Comparison of ENCODE assay signal across 9 cellular contexts in the genomic region with DNA sequence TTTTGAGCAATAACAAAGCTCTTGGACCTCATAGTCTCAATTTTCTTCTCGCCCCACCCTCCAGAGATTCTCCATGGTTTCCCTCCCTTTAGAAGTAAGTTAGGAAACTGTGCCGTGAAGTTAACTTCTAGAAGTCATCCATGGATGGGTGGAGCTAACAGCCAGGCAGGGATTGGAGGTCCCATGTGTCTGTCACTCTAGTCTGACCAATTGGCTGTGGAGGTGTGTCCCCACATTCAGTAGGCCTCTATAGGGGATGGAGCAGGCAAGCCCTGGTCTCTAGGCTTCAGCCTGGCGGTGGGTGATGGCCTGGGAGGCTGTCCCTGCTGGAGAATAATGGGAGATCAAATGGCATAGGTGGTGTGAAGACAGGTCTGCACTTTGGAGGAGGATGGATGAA. TPM values are rescaled to one million over a fixed set of nuclear protein-coding genes. Genes with fewer than 3 reads are reported as not detected.
A peak's percentile ranks its signal among the peaks of the same experiment; 100 is the strongest.
DNase-seq lines count a peak whose midpoint lies in the region; ATAC-seq and TF ChIP-seq lines count a peak whose summit lies in the region.
"Had no signal": no experiment of that assay in that cellular context is flagged by ENCODE, and none has a peak within 500 bp of the region (broad histone marks: within the 10 kb centered on the region; RNA-seq: fewer than 3 reads in every experiment).

No MANE protein-coding gene starts in this region.

- H3K27ac ChIP-seq in IMR-90 (ENCODE audit: insufficient read depth, low read length), result no peak overlapping the region

- H3K4me2 ChIP-seq in IMR-90 (ENCODE audit: low read depth, low read length), result no peak overlapping the region

- H2BK15ac ChIP-seq in IMR-90 (ENCODE audit: low read depth, low read length), result no peak overlapping the region

- in situ Hi-C loops in IMR-90 (cut with MboI; ENCODE audit: low sequenced_read_pairs), result loop anchor here (25.0 kb wide), 1 partner anchor 788 kb away; no protein-coding TSS in a partner anchor

- no peak for TF ChIP-seq POLR2A in IMR-90 (IDR thresholded peaks at IDR 0.05; ENCODE audit: low read depth, low read length)

- H2BK20ac ChIP-seq in IMR-90 (ENCODE audit: low read depth, low read length), result no peak overlapping the region

- H3K79me1 ChIP-seq in IMR-90 (ENCODE audit: low read depth in 1 of 2, low read length in 2 of 2), result no peaks in the 10 kb centered on the region

- H3K4ac ChIP-seq in IMR-90 (ENCODE audit: low read depth, low read length), result no peak overlapping the region

- peaks cover 29% of the 10 kb centered on the region for H3K27me3 ChIP-seq in IMR-90 (ENCODE audit: control insufficient read depth, insufficient read depth, low read length)

- intact Hi-C loops in IMR-90 (cut with micrococcal nuclease), result no loop called here
- intact Hi-C loops in left colon (cut with DNase I, micrococcal nuclease), result loop anchor here in 1 of 2 donors (5.0 kb wide), 2 partner anchors 178 to 343 kb away; no protein-coding TSS in a partner anchor

- no peak overlapping the region for H3K23ac ChIP-seq in IMR-90 (ENCODE audit: low read depth, low read length)

- H4K8ac ChIP-seq in IMR-90 (ENCODE audit: low read depth in 2 of 2, low read length in 2 of 2), result no peak overlapping the region

- no peak overlapping the region for H2AK9ac ChIP-seq in IMR-90 (replicated peaks; ENCODE audit: low read depth, low read length, poor library complexity)

- no peak overlapping the region for H3K56ac ChIP-seq in IMR-90 (ENCODE audit: extremely low read depth, insufficient read depth, low read length)

- H3K27me3 Mint-ChIP-seq in osteocyte (ENCODE audit: unreplicated experiment), result no peaks in the 10 kb centered on the region
- H3K27me3 Mint-ChIP-seq: effector memory CD8-positive, alpha-beta T cell had no signal

- no peak for TF ChIP-seq RAD21 in IMR-90 (IDR thresholded peaks at IDR 0.05; ENCODE audit: low read length)

- H3K9me3 Mint-ChIP-seq in osteocyte (ENCODE audit: unreplicated experiment), result no peaks in the 10 kb centered on the region
- H3K9me3 Mint-ChIP-seq: effector memory CD8-positive, alpha-beta T cell had no signal

- no TSS peak for BruUV-seq in IMR-90 (replicated peaks; lab: Mats Ljungman, UMichigan)

- no peaks in the 10 kb centered on the region for H4K20me1 ChIP-seq in IMR-90 (ENCODE audit: insufficient read depth, low read length)

- H3K9me3 ChIP-seq in IMR-90 (ENCODE audit: control insufficient read depth, insufficient read depth, low read length), result peaks cover 6% of the 10 kb centered on the region; the same call in 1 of the 2 replicates

- no peak overlapping the region for H3K27ac Mint-ChIP-seq in osteocyte (ENCODE audit: unreplicated experiment)

- POLR2A ChIA-PET in IMR-90 (lab: Charles Lee; ENCODE audit: unreplicated experiment), result no interaction called here

- H3K14ac ChIP-seq in IMR-90 (replicated peaks; ENCODE audit: low read depth, low read length), result no peak overlapping the region

- ATAC-seq in IMR-90 (ENCODE audit: low read depth) (peak; percentile 61; the same call in 1 of the 2 replicates), left colon (peak; percentile 34)
- ATAC-seq: effector memory CD8-positive, alpha-beta T cell had no signal

- no peak overlapping the region for H3K9ac ChIP-seq in IMR-90 (ENCODE audit: low read depth, low read length)

- no peak overlapping the region for H3K18ac ChIP-seq in IMR-90 (ENCODE audit: low read depth, low read length)

- no CpG with 5 or more reads among the region's 3 CpGs for WGBS in IMR-90 (ENCODE audit: extremely low coverage in 2 of 2, insufficient read length in 1 of 2), 2 experiments

- TF ChIP-seq CTCF in IMR-90 (conservative IDR thresholded peaks at IDR 0.05; ENCODE audit: low read depth, low read length), result no peak
- TF ChIP-seq CTCF in osteocyte (IDR thresholded peaks at IDR 0.05), result no peak

- H3K4me1 ChIP-seq in IMR-90 (ENCODE audit: control insufficient read depth, insufficient read depth, low read length), result no peaks in the 10 kb centered on the region

- H3K36me3 ChIP-seq in IMR-90 (ENCODE audit: control insufficient read depth, insufficient read depth, low read length), result no peaks in the 10 kb centered on the region

- DNase-seq in EL, result peak; percentile 58
- DNase-seq in IMR-90, result peak; percentile 71
- peak; percentile 66 to 70 for DNase-seq in activated T-cell treated with anti-CD3 and anti-CD28 coated beads, Interleukin-2, amount 50 U/mL, for 48 hours
- DNase-seq in left colon, result no peak
- DNase-seq in retina, result no peak
- DNase-seq in NCI-H524 (lab: John Stamatoyannopoulos, UW), result no peak
- DNase-seq in C1 segment of cervical spinal cord (lab: John Stamatoyannopoulos, UW), result no peak
- DNase-seq in osteocyte (ENCODE audit: extremely low spot score, unreplicated experiment), result no peak

- H2AK5ac ChIP-seq in IMR-90 (ENCODE audit: low read depth, low read length), result no peak overlapping the region

- H4K91ac ChIP-seq in IMR-90 (ENCODE audit: insufficient read depth, low read depth, low read length), result no peak overlapping the region

- no peak overlapping the region for H4K5ac ChIP-seq in IMR-90 (ENCODE audit: low read depth, low read length)

- no peaks in the 10 kb centered on the region for H3K4me1 Mint-ChIP-seq in osteocyte (ENCODE audit: unreplicated experiment)

- H2AFZ ChIP-seq in IMR-90 (replicated peaks; ENCODE audit: low read length, poor library complexity), result no peak overlapping the region

- CTCF ChIA-PET in IMR-90 (lab: Yijun Ruan, JAX), result interaction anchor here (1.1 kb wide), 1 partner anchor 283 kb away, joined by 3 read pairs; no protein-coding TSS in a partner anchor

- no peak overlapping the region for H2BK120ac ChIP-seq in IMR-90 (ENCODE audit: low read depth, low read length)

- H3K4me3 ChIP-seq in IMR-90 (ENCODE audit: insufficient read depth, low read depth, low read length), result no peak overlapping the region

- no peak overlapping the region for H2BK5ac ChIP-seq in IMR-90 (ENCODE audit: low read depth, low read length, poor library complexity, severe bottlenecking)

- H3K4me3 Mint-ChIP-seq in osteocyte (ENCODE audit: unreplicated experiment), result no peak overlapping the region
- H3K4me3 Mint-ChIP-seq: effector memory CD8-positive, alpha-beta T cell had no signal

- H3K36me3 Mint-ChIP-seq in osteocyte (ENCODE audit: unreplicated experiment), result no peaks in the 10 kb centered on the region

- dilution Hi-C loops in IMR-90 (cut with HindIII; ENCODE audit: low sequenced_read_pairs, unreplicated experiment), result loop anchor here (25.0 kb wide), 1 partner anchor 138 kb away; no protein-coding TSS in a partner anchor

- H3K9me1 ChIP-seq in IMR-90 (ENCODE audit: insufficient read depth, low read length), result no peaks in the 10 kb centered on the region

TF ChIP-seq in IMR-90, 13 proteins besides CTCF, POLR2A, EP300 and RAD21:
- TF ChIP-seq FOS (IDR thresholded peaks at IDR 0.05; ENCODE audit: low read depth, low read length), result no peak
- no peak for TF ChIP-seq NFE2L2 (IDR thresholded peaks at IDR 0.05; ENCODE audit: low read depth, low read length)
- TF ChIP-seq BHLHE40 (IDR thresholded peaks at IDR 0.05; ENCODE audit: low read depth, low read length), result no peak
- no peak for TF ChIP-seq MAFK (IDR thresholded peaks at IDR 0.05; ENCODE audit: low read depth, low read length)
- TF ChIP-seq RCOR1 (IDR thresholded peaks at IDR 0.05; ENCODE audit: insufficient replicate concordance, low read length), result no peak
- TF ChIP-seq, protein P1, sequence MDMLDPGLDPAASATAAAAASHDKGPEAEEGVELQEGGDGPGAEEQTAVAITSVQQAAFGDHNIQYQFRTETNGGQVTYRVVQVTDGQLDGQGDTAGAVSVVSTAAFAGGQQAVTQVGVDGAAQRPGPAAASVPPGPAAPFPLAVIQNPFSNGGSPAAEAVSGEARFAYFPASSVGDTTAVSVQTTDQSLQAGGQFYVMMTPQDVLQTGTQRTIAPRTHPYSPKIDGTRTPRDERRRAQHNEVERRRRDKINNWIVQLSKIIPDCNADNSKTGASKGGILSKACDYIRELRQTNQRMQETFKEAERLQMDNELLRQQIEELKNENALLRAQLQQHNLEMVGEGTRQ (IDR thresholded peaks at IDR 0.05; ENCODE audit: low read depth, low read length), result no peak
- TF ChIP-seq RFX5 (IDR thresholded peaks at IDR 0.05; ENCODE audit: low read depth, low read length), result no peak
TF ChIP-seq in IMR-90: peak in this region for 0.

RNA-seq across cellular contexts. Expression of gene TP53I11, which starts 50.7 kb away (rescaled TPM):
- total RNA-seq in IMR-90 (2012; rRNA removed), result 3.9 TPM in 2 replicates
- polyA plus RNA-seq in IMR-90 (2012; rRNA removed), result 18.4 and 22.0 TPM in 2 replicates
- 11.2 and 20.9 TPM in 2 replicates for polyA plus RNA-seq in IMR-90 (2012; cell fraction: cytosol; rRNA removed)
- polyA plus RNA-seq in IMR-90 (2012; cell fraction: nucleus; rRNA removed; ENCODE audit: low replicate concordance), result 20.9 and 25.0 TPM in 2 replicates
- 10 to 100 TPM; 69.8 to 91.7 TPM for total RNA-seq in left colon
- total RNA-seq in osteocyte, result 137 and 159 TPM in 2 replicates

Comparison
In these comparisons a context has a peak if more than half of its experiments do, and no peak if none do; other contexts are left out.
1. DNase-seq: peak in EL (single experiment), IMR-90 (single experiment) and activated T-cell treated with anti-CD3 and anti-CD28 coated beads, Interleukin-2, amount 50 U/mL, for 48 hours (2 of 2); none in left colon (0 of 2), retina (single experiment), NCI-H524 (0 of 2), C1 segment of cervical spinal cord (0 of 14) and osteocyte (single experiment).
2. RNA of gene TP53I11, which starts 50.7 kb away (total RNA-seq): 137 to 159 TPM in osteocyte and 69.8 to 91.7 TPM in left colon; 3.9 TPM in IMR-90; every median in the first group is over 10 times any median in the second.